In genomic region chr21:45573452-45574035, GRCh38 we compare ENCODE assay signal across 17 cellular contexts. TPM values are rescaled to one million over a fixed set of nuclear protein-coding genes. Genes with fewer than 3 reads are reported as not detected.
DNase-seq lines count a peak whose midpoint lies in the region; ATAC-seq, FAIRE-seq and TF ChIP-seq lines count a peak whose summit lies in the region.
"Had no signal": no experiment of that assay in that cellular context is flagged by ENCODE, and none has a peak within 500 bp of the region (broad histone marks: within the 10 kb centered on the region; RNA-seq: fewer than 3 reads in every experiment).

No MANE protein-coding gene starts in this region.

- H3K27me3 ChIP-seq in BLaER1 (no peaks in the 10 kb centered on the region), WERI-Rb-1 (ENCODE audit: insufficient read depth, low read depth, severe bottlenecking) (no peaks in the 10 kb centered on the region), endothelial cell of umbilical vein (ENCODE audit: control insufficient read depth in 2 of 2, insufficient read depth in 2 of 2, low read length in 2 of 2) (peaks cover 0 to 2% of the 10 kb centered on the region in 2 experiments)
- no peaks in the 10 kb centered on the region for H3K27me3 ChIP-seq in naive thymus-derived CD4-positive, alpha-beta T cell (ENCODE audit: control insufficient read depth in 2 of 2, insufficient read depth in 2 of 2, low read length in 2 of 2)

- H3K9me1 ChIP-seq in endothelial cell of umbilical vein (replicated peaks; ENCODE audit: control insufficient read depth, extremely low read depth, insufficient read depth, low read length), result no peaks in the 10 kb centered on the region

- dilution Hi-C loops in endothelial cell of umbilical vein (cut with MboI; ENCODE audit: extremely low pct_ligation_motif_present, low sequenced_read_pairs), result no loop called here

- H3K79me2 ChIP-seq in endothelial cell of umbilical vein (ENCODE audit: control insufficient read depth, insufficient read depth, low read length), result no peaks in the 10 kb centered on the region

- ATAC-seq in WTC11, result no peak
- ATAC-seq in naive thymus-derived CD4-positive, alpha-beta T cell, result no peak
- ATAC-seq: activated T-cell treated with anti-CD3 and anti-CD28 coated beads, Interleukin-2, amount 50 U/mL, for 4 hours; gastrocnemius medialis; HCT116 had no signal

- no TSS peak for BruUV-seq in endothelial cell of umbilical vein (replicated peaks; lab: Mats Ljungman, UMichigan)

- no peak for TF ChIP-seq CTCF in WERI-Rb-1 (IDR thresholded peaks at IDR 0.05; ENCODE audit: low read depth, low read length)
- no peak for TF ChIP-seq CTCF in endothelial cell of umbilical vein (IDR thresholded peaks at IDR 0.05; ENCODE audit: extremely low read depth in 1 of 2, insufficient read depth in 1 of 2, low read depth in 1 of 2, low read length in 2 of 2)
- no peak for TF ChIP-seq CTCF in WTC11 (IDR thresholded peaks at IDR 0.05)

- 0 out of 2 replicates have a peak overlapping the region, but pooled peaks have one; percentile 10 for H3K9ac ChIP-seq in BLaER1
- H3K9ac ChIP-seq in endothelial cell of umbilical vein (replicated peaks; ENCODE audit: extremely low read depth, insufficient read depth, low read length), result no peak overlapping the region

- intact Hi-C loops in endothelial cell of umbilical vein (cut with micrococcal nuclease), result no loop called here
- intact Hi-C loops in naive thymus-derived CD4-positive, alpha-beta T cell (cut with micrococcal nuclease), result no loop called here

- H3K36me3 ChIP-seq in BLaER1 (no peaks in the 10 kb centered on the region), WERI-Rb-1 (no peaks in the 10 kb centered on the region), endothelial cell of umbilical vein (ENCODE audit: control insufficient read depth in 2 of 2, extremely low read depth in 1 of 2, insufficient read depth in 2 of 2, low read length in 2 of 2) (no peaks in the 10 kb centered on the region)
- H3K36me3 ChIP-seq in naive thymus-derived CD4-positive, alpha-beta T cell (ENCODE audit: control insufficient read depth in 2 of 3, insufficient read depth in 3 of 3, low read length in 3 of 3), result no peaks in the 10 kb centered on the region
- H3K36me3 ChIP-seq: gastrocnemius medialis, left ventricle myocardium inferior had no signal

- H3K4me1 ChIP-seq in BLaER1 (peaks cover 65% of the 10 kb centered on the region), endothelial cell of umbilical vein (ENCODE audit: control insufficient read depth, extremely low read depth, insufficient read depth, low read length) (no peaks in the 10 kb centered on the region)
- H3K4me1 ChIP-seq in naive thymus-derived CD4-positive, alpha-beta T cell (ENCODE audit: control insufficient read depth in 2 of 2, insufficient read depth in 2 of 2, low read length in 2 of 2), result no peaks in the 10 kb centered on the region
- H3K4me1 ChIP-seq: gastrocnemius medialis, left ventricle myocardium inferior had no signal

- H3K27ac Mint-ChIP-seq in WTC11, result no peak overlapping the region
- peak overlapping the region in 2 of 9 donors; percentile 14 to 29 for H3K27ac Mint-ChIP-seq in naive thymus-derived CD4-positive, alpha-beta T cell
- H3K27ac Mint-ChIP-seq: activated CD4-positive, alpha-beta T cell treated with anti-CD3 and anti-CD28 coated beads, Interleukin-2, amount 10 ng/mL, durations not matched to agents 7 days and 5 days had no signal

- no peak for TF ChIP-seq POLR2A in endothelial cell of umbilical vein (IDR thresholded peaks at IDR 0.05; ENCODE audit: low read depth, low read length)

- H3K4me2 ChIP-seq in BLaER1 (peak overlapping the region; percentile 73), endothelial cell of umbilical vein (ENCODE audit: insufficient read depth, low read length) (no peak overlapping the region)

- H3K36me3 Mint-ChIP-seq in WTC11, result no peaks in the 10 kb centered on the region
- H3K36me3 Mint-ChIP-seq in naive thymus-derived CD4-positive, alpha-beta T cell, result no peaks in the 10 kb centered on the region

- peaks cover 4% of the 10 kb centered on the region for H3K27me3 Mint-ChIP-seq in WTC11 (ENCODE audit: low read depth)
- peaks cover 0 to 11% (median 0%) of the 10 kb centered on the region in 5 donors for H3K27me3 Mint-ChIP-seq in naive thymus-derived CD4-positive, alpha-beta T cell

- H3K9me3 Mint-ChIP-seq in WTC11, result no peaks in the 10 kb centered on the region
- no peaks in the 10 kb centered on the region for H3K9me3 Mint-ChIP-seq in naive thymus-derived CD4-positive, alpha-beta T cell
- H3K9me3 Mint-ChIP-seq: activated CD4-positive, alpha-beta T cell treated with anti-CD3 and anti-CD28 coated beads, Interleukin-2, amount 10 ng/mL, durations not matched to agents 7 days and 5 days; activated T-cell treated with anti-CD3 and anti-CD28 coated beads, Interleukin-2, amount 50 U/mL, for 4 hours had no signal

- H3K27ac ChIP-seq in BLaER1 (peak overlapping the region; percentile 27; the same call in 1 of the 2 replicates), WERI-Rb-1 (no peak overlapping the region), endothelial cell of umbilical vein (ENCODE audit: insufficient read depth, low read depth, low read length) (no peak overlapping the region)
- H3K27ac ChIP-seq in naive thymus-derived CD4-positive, alpha-beta T cell (ENCODE audit: low read depth, low read length), result no peak overlapping the region
- H3K27ac ChIP-seq: gastrocnemius medialis, left ventricle myocardium inferior had no signal

- H3K4me1 Mint-ChIP-seq in WTC11, result no peaks in the 10 kb centered on the region
- peaks cover 0 to 4% (median 0%) of the 10 kb centered on the region in 7 donors for H3K4me1 Mint-ChIP-seq in naive thymus-derived CD4-positive, alpha-beta T cell
- H3K4me1 Mint-ChIP-seq: activated CD4-positive, alpha-beta T cell treated with anti-CD3 and anti-CD28 coated beads, Interleukin-2, amount 10 ng/mL, durations not matched to agents 7 days and 5 days had no signal

- H3K9me3 ChIP-seq in BLaER1 (no peaks in the 10 kb centered on the region), WERI-Rb-1 (ENCODE audit: severe bottlenecking) (no peaks in the 10 kb centered on the region), endothelial cell of umbilical vein (replicated peaks; ENCODE audit: control insufficient read depth, insufficient read depth, low read length) (no peaks in the 10 kb centered on the region)
- H3K9me3 ChIP-seq in naive thymus-derived CD4-positive, alpha-beta T cell (ENCODE audit: control insufficient read depth in 2 of 3, low read length in 3 of 3), result no peaks in the 10 kb centered on the region
- H3K9me3 ChIP-seq: gastrocnemius medialis, left ventricle myocardium inferior had no signal

- DNase-seq in WERI-Rb-1 (peak; percentile 3), endothelial cell of umbilical vein (ENCODE audit: low read depth, low spot score) (peak; percentile 14), pons (ENCODE audit: low spot score) (peak; percentile 22), WTC11 (ENCODE audit: low spot score) (no peak), NCI-H446 treated with DMSO at 0.1 percent for 48 hours (lab: John Stamatoyannopoulos, UW) (no peak), middle frontal gyrus (ENCODE audit: extremely low spot score, low spot score) (no peak)
- DNase-seq in naive thymus-derived CD4-positive, alpha-beta T cell, result no peak
- DNase-seq: activated CD4-positive, alpha-beta T cell treated with anti-CD3 and anti-CD28 coated beads, Interleukin-2, amount 10 ng/mL, durations not matched to agents 7 days and 5 days; activated T-cell treated with anti-CD3 and anti-CD28 coated beads, Interleukin-2, amount 50 U/mL, for 4 hours; gastrocnemius medialis; Kasumi-1; NCI-H1417; NCI-H774; stimulated activated naive CD4-positive, alpha-beta T cell treated with Interleukin-2 at 50 U/mL for 16 hours had no signal

- no peak overlapping the region for H3K4me3 Mint-ChIP-seq in WTC11
- peak overlapping the region in 1 of 10 donors; percentile 25 for H3K4me3 Mint-ChIP-seq in naive thymus-derived CD4-positive, alpha-beta T cell
- H3K4me3 Mint-ChIP-seq: activated CD4-positive, alpha-beta T cell treated with anti-CD3 and anti-CD28 coated beads, Interleukin-2, amount 10 ng/mL, durations not matched to agents 7 days and 5 days; activated T-cell treated with anti-CD3 and anti-CD28 coated beads, Interleukin-2, amount 50 U/mL, for 4 hours had no signal

- FAIRE-seq in endothelial cell of umbilical vein (lab: Jason Lieb, UNC), result no peak

- CTCF ChIA-PET in endothelial cell of umbilical vein (lab: Charles Lee), result interaction anchor here (0.7 to 1.9 kb wide), 4 partner anchors 10 to 23 kb away, joined by 3 to 15 read pairs (median 4); no protein-coding TSS in a partner anchor
- CTCF ChIA-PET in WTC11 (lab: Charles Lee), result interaction anchor here (1.1 to 6.4 kb wide), 2 partner anchors 18 to 22 kb away, joined by 3 to 41 read pairs; no protein-coding TSS in a partner anchor
- CTCF ChIA-PET in naive thymus-derived CD4-positive, alpha-beta T cell (lab: Charles Lee), result no interaction called here

- H3K4me3 ChIP-seq in BLaER1, result no peak overlapping the region
- H3K4me3 ChIP-seq in WERI-Rb-1 (ENCODE audit: low read depth, low read length), result no peak overlapping the region
- H3K4me3 ChIP-seq in endothelial cell of umbilical vein (replicated peaks in 1 of 3; ENCODE audit: insufficient read depth in 1 of 3, low read depth in 1 of 3, low read length in 3 of 3), result no peak overlapping the region
- H3K4me3 ChIP-seq in naive thymus-derived CD4-positive, alpha-beta T cell (ENCODE audit: low read length), result no peak overlapping the region
- H3K4me3 ChIP-seq: gastrocnemius medialis, left ventricle myocardium inferior had no signal

- no peak overlapping the region for H2AFZ ChIP-seq in endothelial cell of umbilical vein (ENCODE audit: low read depth, low read length)

- POLR2A ChIA-PET in endothelial cell of umbilical vein (lab: Charles Lee) (no interaction called here), WTC11 (lab: Charles Lee) (no interaction called here)
- POLR2A ChIA-PET in naive thymus-derived CD4-positive, alpha-beta T cell (lab: Charles Lee), result no interaction called here

- H4K20me1 ChIP-seq in BLaER1, result no peaks in the 10 kb centered on the region
- H4K20me1 ChIP-seq in endothelial cell of umbilical vein (replicated peaks; ENCODE audit: control insufficient read depth, extremely low read depth, insufficient read depth, low read length), result no peaks in the 10 kb centered on the region

TF ChIP-seq in endothelial cell of umbilical vein, 7 proteins besides CTCF, POLR2A, EP300 and RAD21 (continues in another document):
- TF ChIP-seq MYC (IDR thresholded peaks at IDR 0.05; ENCODE audit: low read depth, low read length), result no peak

RNA-seq across cellular contexts. Expression of gene SLC19A1, which starts 31.3 kb away (rescaled TPM):
- total RNA-seq in endothelial cell of umbilical vein (54.6 and 58.9 TPM in 2 replicates), WTC11 (2021) (27.7 to 29.8 TPM (median 28.3 TPM) in 3 replicates)
- 36.3 and 55.0 TPM in 2 replicates for polyA plus RNA-seq in endothelial cell of umbilical vein
- polyA plus RNA-seq in endothelial cell of umbilical vein (2011; cell fraction: cytosol; rRNA removed), result 16.9 and 19.9 TPM in 2 replicates
- polyA plus RNA-seq in endothelial cell of umbilical vein (2011; cell fraction: nucleus; rRNA removed), result 18.7 and 21.4 TPM in 2 replicates
- polyA plus RNA-seq in endothelial cell of umbilical vein (2012), result 32.8 and 34.1 TPM in 2 replicates
- 26.8 and 29.9 TPM in 2 replicates for polyA minus RNA-seq in endothelial cell of umbilical vein
- polyA minus RNA-seq in endothelial cell of umbilical vein (2011; cell fraction: cytosol; rRNA and poly(A)+ RNA removed), result 39.4 TPM
- polyA minus RNA-seq in endothelial cell of umbilical vein (2011; cell fraction: nucleus; rRNA and poly(A)+ RNA removed), result 14.9 and 17.1 TPM in 2 replicates
- total RNA-seq in naive thymus-derived CD4-positive, alpha-beta T cell, result 10 to 100 TPM; 10.5 to 49.1 (median 21.6) TPM
- 10 to 100 TPM; 11.7 to 15.6 TPM for polyA plus RNA-seq in naive thymus-derived CD4-positive, alpha-beta T cell

Comparison
In these comparisons a context has a peak if more than half of its experiments do, and no peak if none do; other contexts are left out.
1. DNase-seq: peak in WERI-Rb-1 (single experiment), endothelial cell of umbilical vein (single experiment) and pons (single experiment); none in WTC11 (single experiment), NCI-H446 treated with DMSO at 0.1 percent for 48 hours (single experiment), middle frontal gyrus (single experiment) and naive thymus-derived CD4-positive, alpha-beta T cell (0 of 9).